ENCODE assay signal across 8 cellular contexts in genomic region chr1:179025975-179026812, GRCh38. TPM values are rescaled to one million over a fixed set of nuclear protein-coding genes. Genes with fewer than 3 reads are reported as not detected.
DNase-seq lines count a peak whose midpoint lies in the region; ATAC-seq, FAIRE-seq and TF ChIP-seq lines count a peak whose summit lies in the region.

No MANE protein-coding gene starts in this region.

- WGBS in mammary epithelial cell (ENCODE audit: low coverage, missing lambda C conversion rate) = 1% methylated on average over 27 of the region's 110 CpGs

- H3K4me1 ChIP-seq in mammary epithelial cell (ENCODE audit: insufficient read depth, low read length) (no peaks in the 10 kb centered on the region), kidney (ENCODE audit: control insufficient read depth in 1 of 2, insufficient read depth in 1 of 2, low read depth in 1 of 2, low read length in 2 of 2) (no peaks in the 10 kb centered on the region)

- DNase-seq in 8988T = peak; percentile 85
- DNase-seq in NCI-H2107 (lab: John Stamatoyannopoulos, UW) = peak; percentile 76
- DNase-seq in mammary epithelial cell = peak; percentile 53
- DNase-seq in kidney = peak; percentile 93
- DNase-seq in stimulated activated CD4-positive, alpha-beta T cell treated with anti-CD3 and anti-CD28 coated beads, Interleukin-15, amount 100 ng/mL, for 48 hours (ENCODE audit: low read depth in 2 of 2) = peak; percentile 45 to 61

- H3K27ac ChIP-seq in mammary epithelial cell (ENCODE audit: insufficient read depth, low read depth, low read length) = peak overlapping the region; percentile 77
- H3K27ac ChIP-seq in kidney (ENCODE audit: low read depth in 2 of 2, low read length in 2 of 2) = peak overlapping the region; percentile 84 to 86

- H3K9ac ChIP-seq in mammary epithelial cell (ENCODE audit: insufficient read depth, low read length) (peak overlapping the region; percentile 90), kidney (ENCODE audit: low read length in 2 of 2) (peak overlapping the region; percentile 78 to 88)

- no peak for FAIRE-seq in kidney (lab: Jason Lieb, UNC)

- H3K36me3 ChIP-seq in mammary epithelial cell (ENCODE audit: insufficient read depth, low read length) (no peaks in the 10 kb centered on the region), kidney (ENCODE audit: control insufficient read depth in 1 of 2, insufficient read depth in 2 of 2, low read length in 2 of 2) (no peaks in the 10 kb centered on the region)

- dilution Hi-C loops in mammary epithelial cell (cut with HindIII; ENCODE audit: low sequenced_read_pairs) = no loop called here

- H2AFZ ChIP-seq in mammary epithelial cell (ENCODE audit: low read depth, low read length) = peak overlapping the region; percentile 90

- intact Hi-C loops in mammary epithelial cell (cut with micrococcal nuclease) = loop anchor here (2.0 to 10.0 kb wide), 4 partner anchors 33 to 201 kb away; partner anchors contain the start of genes ABL2 and TOR3A
- intact Hi-C loops in kidney (cut with DNase I) = no loop called here

- peak; percentile 82 for ATAC-seq in GM18511 (IDR thresholded peaks at IDR 0.05; ENCODE audit: unreplicated experiment)
- ATAC-seq in HG02973 (IDR thresholded peaks at IDR 0.05; ENCODE audit: unreplicated experiment) = peak; percentile 62

- in situ Hi-C loops in mammary epithelial cell (cut with MboI; ENCODE audit: low sequenced_read_pairs in 2 of 2) = no loop called here

- no peaks in the 10 kb centered on the region for H3K27me3 ChIP-seq in mammary epithelial cell (ENCODE audit: insufficient read depth, low read length)

- H3K79me2 ChIP-seq in mammary epithelial cell (ENCODE audit: insufficient read depth, low read length) = peaks cover 48% of the 10 kb centered on the region

- CTCF ChIA-PET in mammary epithelial cell (lab: Charles Lee; ENCODE audit: low non-redundant PET) = no interaction called here

- peak overlapping the region; percentile 88 for H3K4me2 ChIP-seq in mammary epithelial cell (ENCODE audit: insufficient read depth, low read depth, low read length)

- H4K20me1 ChIP-seq in mammary epithelial cell (ENCODE audit: insufficient read depth, low read length) = no peaks in the 10 kb centered on the region

- H3K9me3 ChIP-seq in mammary epithelial cell (replicated peaks; ENCODE audit: insufficient read depth, low read length) (no peaks in the 10 kb centered on the region), kidney (ENCODE audit: control insufficient read depth in 1 of 2, low read length in 2 of 2) (no peaks in the 10 kb centered on the region)

- H3K4me3 ChIP-seq in WI38 (ENCODE audit: low read depth, low read length) = peak overlapping the region; percentile 88
- H3K4me3 ChIP-seq in mammary epithelial cell (replicated peaks in 1 of 3; ENCODE audit: insufficient read depth in 1 of 3, low read depth in 2 of 3, low read length in 3 of 3) = peak overlapping the region; percentile 55 to 94 (median 71)
- peak overlapping the region; percentile 94 for H3K4me3 ChIP-seq in kidney (ENCODE audit: low read length in 2 of 2)

- BruUV-seq in mammary epithelial cell (replicated peaks; lab: Mats Ljungman, UMichigan) = no TSS peak

- TF ChIP-seq CTCF in WI38 (IDR thresholded peaks at IDR 0.05; ENCODE audit: low read depth, low read length) (no peak), mammary epithelial cell (conservative IDR thresholded peaks at IDR 0.05 in 1 of 2, IDR thresholded peaks at IDR 0.05 in 1 of 2; ENCODE audit: extremely low read depth in 1 of 2, insufficient read depth in 1 of 2, low read depth in 1 of 2, low read length in 2 of 2) (no peak), kidney (IDR thresholded peaks at IDR 0.05; ENCODE audit: borderline replicate concordance, extremely low read depth, insufficient read depth) (no peak)

RNA-seq across cellular contexts. Expression of gene FAM20B, which starts 0.5 kb away (rescaled TPM):
- 10 to 100 TPM; 36.8 to 44.3 TPM for total RNA-seq in mammary epithelial cell
- polyA plus RNA-seq in mammary epithelial cell = 18.8 TPM
- 33.1 TPM for polyA minus RNA-seq in mammary epithelial cell
- total RNA-seq in kidney = 50.2 TPM
- polyA plus RNA-seq in kidney (ENCODE audit: insufficient read depth, low read depth, low replicate concordance) = 17.0 TPM

RNA-seq across cellular contexts. Expression of gene TOR3A, which starts 55.7 kb away (rescaled TPM):
- total RNA-seq in mammary epithelial cell (10 to 100 TPM; 33.5 to 38.0 TPM), kidney (33.1 TPM)
- polyA plus RNA-seq in mammary epithelial cell (34.9 TPM), kidney (ENCODE audit: insufficient read depth, low read depth, low replicate concordance) (23.1 TPM)
- polyA minus RNA-seq in mammary epithelial cell = 96.3 TPM

Comparison
In these comparisons a context has a peak if more than half of its experiments do, and no peak if none do; other contexts are left out.
1. Peak in every context shown above with its lines: DNase-seq, ATAC-seq, H3K4me3 ChIP-seq and H3K27ac ChIP-seq.